16 cellular contexts compared by ENCODE assay signal in the genomic region with DNA sequence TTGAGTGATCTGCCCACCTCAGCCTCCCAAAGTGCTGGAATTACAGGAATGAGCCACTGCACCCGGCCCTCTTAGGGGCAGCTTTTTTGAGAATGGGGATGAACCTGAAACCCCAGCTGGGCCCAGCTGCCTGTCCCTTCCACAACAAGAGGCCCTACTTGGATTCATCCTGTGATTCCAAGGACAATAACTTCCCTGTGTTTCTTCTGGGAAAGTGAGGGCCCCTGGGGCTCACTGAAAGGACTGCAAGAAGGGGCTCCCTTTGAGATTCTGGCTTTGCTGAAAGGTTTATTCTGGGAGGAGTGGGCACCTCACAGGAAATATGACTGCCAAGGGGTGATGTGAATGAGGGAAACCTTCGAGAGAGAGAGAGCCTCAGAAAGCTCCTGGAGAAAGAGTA.
"Had no signal": no experiment of that assay in that cellular context is flagged by ENCODE, and none has a peak within 500 bp of the region (broad histone marks: within the 10 kb centered on the region; RNA-seq: fewer than 3 reads in every experiment).

No MANE protein-coding gene starts in this region.

- H3K36me3 Mint-ChIP-seq: activated naive CD4-positive, alpha-beta T cell treated with anti-CD3 and anti-CD28 coated beads, Interleukin-2, amount 50 U/mL, for 24 hours had no signal

- H3K27me3 ChIP-seq: uterus had no signal

- H3K27me3 Mint-ChIP-seq: stimulated activated naive CD8-positive, alpha-beta T cell treated with anti-CD3 and anti-CD28 coated beads, Interleukin-15, amount 100 ng/mL, for 72 hours had no signal

- H3K4me3 Mint-ChIP-seq: activated CD4-positive, alpha-beta memory T cell treated with anti-CD3 and anti-CD28 coated beads for 36 hours; activated naive CD4-positive, alpha-beta T cell treated with anti-CD3 and anti-CD28 coated beads, Interleukin-2, amount 50 U/mL, for 24 hours; brain; nephron; stimulated activated naive CD8-positive, alpha-beta T cell treated with anti-CD3 and anti-CD28 coated beads, Interleukin-15, amount 100 ng/mL, for 72 hours; T-helper 17 cell had no signal

- H3K27ac ChIP-seq: esophagus squamous epithelium, uterus had no signal

- H3K4me1 ChIP-seq: esophagus squamous epithelium, uterus had no signal

- H3K36me3 ChIP-seq: esophagus squamous epithelium, uterus had no signal

- ATAC-seq: left lobe of liver; stimulated activated naive CD8-positive, alpha-beta T cell treated with anti-CD3 and anti-CD28 coated beads, Interleukin-15, amount 100 ng/mL, for 72 hours; T-helper 17 cell had no signal

- H3K27ac Mint-ChIP-seq: activated CD4-positive, alpha-beta memory T cell treated with anti-CD3 and anti-CD28 coated beads for 36 hours; activated naive CD4-positive, alpha-beta T cell treated with anti-CD3 and anti-CD28 coated beads, Interleukin-2, amount 50 U/mL, for 24 hours; brain; nephron; stimulated activated naive CD8-positive, alpha-beta T cell treated with anti-CD3 and anti-CD28 coated beads, Interleukin-15, amount 100 ng/mL, for 72 hours; T-helper 17 cell had no signal

- DNase-seq: amygdala; cerebellar nuclear complex; esophagus squamous epithelium; foreskin fibroblast; glutamatergic neuron; mesenchymal stem cell; occipital lobe; stimulated activated CD4-positive, alpha-beta T cell treated with anti-CD3 and anti-CD28 coated beads, Interleukin-2, amount 100 ng/mL, for 48 hours; T-helper 17 cell; uterus had no signal

- H3K9me3 Mint-ChIP-seq: activated naive CD4-positive, alpha-beta T cell treated with anti-CD3 and anti-CD28 coated beads, Interleukin-2, amount 50 U/mL, for 24 hours had no signal

- H3K4me3 ChIP-seq: esophagus squamous epithelium, uterus had no signal

- H3K4me1 Mint-ChIP-seq: activated naive CD4-positive, alpha-beta T cell treated with anti-CD3 and anti-CD28 coated beads, Interleukin-2, amount 50 U/mL, for 24 hours; brain; nephron; T-helper 17 cell had no signal
